In the genomic region with DNA sequence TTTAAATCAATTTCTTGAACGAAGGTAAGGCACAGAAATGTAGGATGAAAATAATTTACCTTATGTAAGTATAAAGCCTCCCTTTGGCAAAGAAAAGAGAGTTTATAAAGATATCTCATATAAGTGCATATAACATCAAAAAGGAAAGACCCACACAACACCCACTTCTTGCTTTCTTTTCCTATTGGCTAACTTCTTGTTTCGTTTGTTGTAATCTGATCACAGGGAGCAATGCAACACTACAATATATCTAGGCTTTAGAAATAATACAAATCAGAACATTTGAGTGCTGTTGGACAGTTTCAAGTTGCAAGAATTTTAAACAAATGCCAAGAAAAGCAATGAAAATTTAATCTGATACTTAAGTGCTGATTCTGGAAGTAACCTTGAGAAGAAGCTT, we compare ENCODE assay signal across 8 cellular contexts. TPM values are rescaled to one million over a fixed set of nuclear protein-coding genes. Genes with fewer than 3 reads are reported as not detected.
DNase-seq lines count a peak whose midpoint lies in the region; ATAC-seq and TF ChIP-seq lines count a peak whose summit lies in the region.

No MANE protein-coding gene starts in this region.

- H3K9ac ChIP-seq in iPS-18a (ENCODE audit: low read length) = peak overlapping the region; percentile 95

- 11 to 19% methylated on average over 2 of the region's 2 CpGs for WGBS in testis, 2 donors

- TF ChIP-seq CTCF in HFFc6 (IDR thresholded peaks at IDR 0.05) = no peak
- TF ChIP-seq CTCF in WERI-Rb-1 (IDR thresholded peaks at IDR 0.05; ENCODE audit: low read depth, low read length) = no peak
- no peak for TF ChIP-seq CTCF in testis (IDR thresholded peaks at IDR 0.05)

- H3K4me3 ChIP-seq in WERI-Rb-1 (ENCODE audit: low read depth, low read length) = peak overlapping the region; percentile 98
- peak overlapping the region; percentile 95 for H3K4me3 ChIP-seq in iPS-18a (ENCODE audit: low read length)
- H3K4me3 ChIP-seq in testis = peak overlapping the region; percentile 84 to 91

- peak overlapping the region; percentile 89 for H3K27ac Mint-ChIP-seq in HFFc6

- H3K4me1 ChIP-seq in iPS-18a (ENCODE audit: control insufficient read depth, low read depth, low read length) (peaks cover 22% of the 10 kb centered on the region), testis (peaks cover 20% of the 10 kb centered on the region)

- no peaks in the 10 kb centered on the region; the same call in 1 of the 2 replicates for H3K27me3 Mint-ChIP-seq in HFFc6 (ENCODE audit: insufficient read depth)

- intact Hi-C loops in testis (cut with DNase I; ENCODE audit: low total_unique reads) = loop anchor here (5.0 kb wide), 1 partner anchor 99 kb away; no protein-coding TSS in a partner anchor

- H3K36me3 Mint-ChIP-seq in HFFc6 (ENCODE audit: low read depth) = peaks cover 11% of the 10 kb centered on the region

- H3K4me3 Mint-ChIP-seq in HFFc6 = peak overlapping the region; percentile 96

- ATAC-seq in HG03469 (IDR thresholded peaks at IDR 0.05; ENCODE audit: unreplicated experiment) = no peak
- ATAC-seq in GM18858 (IDR thresholded peaks at IDR 0.05; ENCODE audit: unreplicated experiment) = no peak

- H3K27ac ChIP-seq in WERI-Rb-1 = peak overlapping the region; percentile 41; the same call in 1 of the 2 replicates
- H3K27ac ChIP-seq in iPS-18a (ENCODE audit: low read length) = peak overlapping the region; percentile 7
- peak overlapping the region; percentile 19 to 93 for H3K27ac ChIP-seq in testis

- DNase-seq in CD1c-positive myeloid dendritic cell (ENCODE audit: extremely low spot score) = peak; percentile 80
- DNase-seq in HFFc6 = peak; percentile 26
- DNase-seq in WERI-Rb-1 = no peak
- no peak for DNase-seq in testis
- DNase-seq in central memory CD4-positive, alpha-beta T cell = no peak

- H3K36me3 ChIP-seq in WERI-Rb-1 (peaks cover 7% of the 10 kb centered on the region), iPS-18a (ENCODE audit: control insufficient read depth, low read depth, low read length) (no peaks in the 10 kb centered on the region), testis (ENCODE audit: low read depth, missing control alignments) (no peaks in the 10 kb centered on the region)

- no peaks in the 10 kb centered on the region for H3K27me3 ChIP-seq in WERI-Rb-1 (ENCODE audit: insufficient read depth, low read depth, severe bottlenecking)
- H3K27me3 ChIP-seq in iPS-18a (ENCODE audit: control insufficient read depth, insufficient read depth, low read length) = no peaks in the 10 kb centered on the region
- H3K27me3 ChIP-seq in testis = no peaks in the 10 kb centered on the region

- no peak for TF ChIP-seq POLR2A in testis (IDR thresholded peaks at IDR 0.05)

- H3K9me3 ChIP-seq in WERI-Rb-1 (ENCODE audit: severe bottlenecking) = no peaks in the 10 kb centered on the region
- H3K9me3 ChIP-seq in iPS-18a (ENCODE audit: control insufficient read depth, low read depth, low read length) = no peaks in the 10 kb centered on the region
- H3K9me3 ChIP-seq in testis = no peaks in the 10 kb centered on the region

- H3K4me1 Mint-ChIP-seq in HFFc6 (ENCODE audit: low read depth) = peaks cover 59% of the 10 kb centered on the region

- H3K9me3 Mint-ChIP-seq in HFFc6 = no peaks in the 10 kb centered on the region

RNA-seq across cellular contexts. Expression of a gene that starts 1.3 kb away (rescaled TPM):
- total RNA-seq in HFFc6 (2021; fragmentation: NEBNext Ultra II Directional; extraction: Animal tissue kit (Norgen Biotek cat#: 25700)) = 1 to 10 TPM; 5.5 to 6.6 (median 6.0) TPM
- 10 to 100 TPM; 13.1 to 13.6 TPM for total RNA-seq in testis
- polyA plus RNA-seq in testis (ENCODE audit: insufficient read depth, low read depth, low replicate concordance) = 4.8 TPM

RNA-seq across cellular contexts. Expression of a gene that starts 1.7 kb away (rescaled TPM):
- total RNA-seq in HFFc6 (2021; fragmentation: NEBNext Ultra II Directional; extraction: Animal tissue kit (Norgen Biotek cat#: 25700)) = 10 to 100 TPM; 61.8 to 69.0 (median 66.2) TPM
- total RNA-seq in testis = 100 to 1,000 TPM in 1 of 2 donors, 10 to 100 TPM in 1; 94.6 to 112 TPM
- polyA plus RNA-seq in testis (ENCODE audit: insufficient read depth, low read depth, low replicate concordance) = 31.7 TPM

Comparison
In these comparisons a context has a peak if more than half of its experiments do, and no peak if none do; other contexts are left out.
1. DNase-seq: peak in CD1c-positive myeloid dendritic cell (single experiment) and HFFc6 (single experiment); none in WERI-Rb-1 (single experiment), testis (single experiment) and central memory CD4-positive, alpha-beta T cell (single experiment).
2. Peak in every context shown above with its lines, with median percentiles within 50 percentile points of each other: H3K27ac ChIP-seq and H3K4me3 ChIP-seq.